ENCODE assay signal across 8 cellular contexts in genomic region chr17:28598389-28598788, GRCh38. TPM values are rescaled to one million over a fixed set of nuclear protein-coding genes. Genes with fewer than 3 reads are reported as not detected.
A peak's percentile ranks its signal among the peaks of the same experiment; 100 is the strongest.
DNase-seq lines count a peak whose midpoint lies in the region; ATAC-seq and TF ChIP-seq lines count a peak whose summit lies in the region.

No MANE protein-coding gene starts in this region.

- no peaks in the 10 kb centered on the region for H3K9me3 ChIP-seq in smooth muscle cell (replicated peaks; ENCODE audit: low read depth)

- TF ChIP-seq CTCF in foreskin fibroblast (IDR thresholded peaks at IDR 0.05; ENCODE audit: low read depth, low read length) (no peak), smooth muscle cell (IDR thresholded peaks at IDR 0.05; ENCODE audit: borderline replicate concordance, insufficient read depth, poor library complexity, severe bottlenecking) (no peak), omental fat pad (IDR thresholded peaks at IDR 0.05) (no peak)

- peaks cover 11% of the 10 kb centered on the region for H3K36me3 Mint-ChIP-seq in activated CD4-positive, alpha-beta T cell treated with anti-CD3 and anti-CD28 coated beads, Interleukin-2, amount 10 ng/mL, durations not matched to agents 24 days and 14 days (ENCODE audit: low read depth)

- no peaks in the 10 kb centered on the region for H3K27me3 Mint-ChIP-seq in activated CD4-positive, alpha-beta T cell treated with anti-CD3 and anti-CD28 coated beads, Interleukin-2, amount 10 ng/mL, durations not matched to agents 24 days and 14 days

- intact Hi-C loops in activated CD4-positive, alpha-beta T cell treated with anti-CD3 and anti-CD28 coated beads, Interleukin-2, amount 10 ng/mL, durations not matched to agents 24 days and 14 days (cut with micrococcal nuclease) = loop anchor here (2.0 kb wide), 2 partner anchors 50 to 64 kb away; partner anchors contain the start of gene SUPT6H

- peak overlapping the region; percentile 85 for H3K4me2 ChIP-seq in smooth muscle cell

- WGBS in smooth muscle cell (ENCODE audit: low lambda C conversion rate) = 6% methylated on average over 16 of the region's 17 CpGs

- no peak overlapping the region for H3K27ac ChIP-seq in smooth muscle cell (ENCODE audit: low read depth)

- ATAC-seq in omental fat pad (ENCODE audit: low FRiP score) = no peak
- no peak for ATAC-seq in GM19452 (IDR thresholded peaks at IDR 0.05; ENCODE audit: unreplicated experiment)
- ATAC-seq in HG03565 (IDR thresholded peaks at IDR 0.05; ENCODE audit: unreplicated experiment) = no peak

- H3K79me2 ChIP-seq in smooth muscle cell (ENCODE audit: low read depth) = peaks cover 7% of the 10 kb centered on the region

- H3K4me3 ChIP-seq in foreskin fibroblast (ENCODE audit: low read depth in 1 of 2, low read length in 2 of 2) (peak overlapping the region; percentile 88 to 94), smooth muscle cell (peak overlapping the region; percentile 74)

- H3K4me1 Mint-ChIP-seq in activated CD4-positive, alpha-beta T cell treated with anti-CD3 and anti-CD28 coated beads, Interleukin-2, amount 10 ng/mL, durations not matched to agents 24 days and 14 days = peaks cover 23% of the 10 kb centered on the region

- H3K27ac Mint-ChIP-seq in activated CD4-positive, alpha-beta T cell treated with anti-CD3 and anti-CD28 coated beads, Interleukin-2, amount 10 ng/mL, durations not matched to agents 24 days and 14 days = peak overlapping the region; percentile 98

- H3K9ac ChIP-seq in smooth muscle cell (ENCODE audit: low read depth) = peak overlapping the region; percentile 92

- H3K27me3 ChIP-seq in smooth muscle cell (ENCODE audit: low read depth) = no peaks in the 10 kb centered on the region

- peaks cover 9% of the 10 kb centered on the region for H3F3A ChIP-seq in smooth muscle cell (ENCODE audit: low read depth)

- H4K20me1 ChIP-seq in smooth muscle cell (ENCODE audit: low read depth) = no peaks in the 10 kb centered on the region

- peak overlapping the region; percentile 78 for H2AFZ ChIP-seq in smooth muscle cell (ENCODE audit: low read depth)

- DNase-seq in activated CD4-positive, alpha-beta T cell treated with anti-CD3 and anti-CD28 coated beads, Interleukin-2, amount 10 ng/mL, durations not matched to agents 24 days and 14 days = no peak
- no peak for DNase-seq in activated CD4-positive, alpha-beta T cell treated with anti-CD3 and anti-CD28 coated beads, Interleukin-2, amount 50 U/mL, for 4 hours
- peak; percentile 12 for DNase-seq in RPMI8226
- DNase-seq in foreskin fibroblast = no peak
- no peak for DNase-seq in smooth muscle cell (lab: John Stamatoyannopoulos, UW; ENCODE audit: unreplicated experiment)
- no peak for DNase-seq in omental fat pad (ENCODE audit: low spot score)

- H3K9me3 Mint-ChIP-seq in activated CD4-positive, alpha-beta T cell treated with anti-CD3 and anti-CD28 coated beads, Interleukin-2, amount 10 ng/mL, durations not matched to agents 24 days and 14 days = no peaks in the 10 kb centered on the region

- H3K4me3 Mint-ChIP-seq in activated CD4-positive, alpha-beta T cell treated with anti-CD3 and anti-CD28 coated beads, Interleukin-2, amount 10 ng/mL, durations not matched to agents 24 days and 14 days = peak overlapping the region; percentile 91

- no peaks in the 10 kb centered on the region for H3K36me3 ChIP-seq in smooth muscle cell (ENCODE audit: low read depth)

- peaks cover 12% of the 10 kb centered on the region for H3K4me1 ChIP-seq in smooth muscle cell (ENCODE audit: low read depth)

RNA-seq across cellular contexts. Expression of gene SPAG5, which starts 0.4 kb away (rescaled TPM):
- 89.6 and 91.3 TPM in 2 replicates for total RNA-seq in activated CD4-positive, alpha-beta T cell treated with anti-CD3 and anti-CD28 coated beads, Interleukin-2, amount 10 ng/mL, durations not matched to agents 24 days and 14 days
- total RNA-seq in smooth muscle cell (13.9 and 21.3 TPM in 2 replicates), omental fat pad (10 to 100 TPM in 1 of 4 donors, 1 to 10 TPM in 2, under 1 TPM in 1; 0.50 to 12.0 (median 4.5) TPM)
- polyA plus RNA-seq in smooth muscle cell = 19.8 and 23.7 TPM in 2 replicates

RNA-seq across cellular contexts. Expression of gene RSKR, which starts 15.6 kb away (rescaled TPM):
- 40.8 and 43.8 TPM in 2 replicates for total RNA-seq in activated CD4-positive, alpha-beta T cell treated with anti-CD3 and anti-CD28 coated beads, Interleukin-2, amount 10 ng/mL, durations not matched to agents 24 days and 14 days
- total RNA-seq in smooth muscle cell = 2.2 and 3.8 TPM in 2 replicates
- polyA plus RNA-seq in smooth muscle cell = 2.0 and 2.3 TPM in 2 replicates
- total RNA-seq in omental fat pad = 10 to 100 TPM in 1 of 4 donors, 1 to 10 TPM in 3; 3.6 to 10.6 (median 8.0) TPM

RNA-seq across cellular contexts. Expression of gene ALDOC, which starts 21.7 kb away (rescaled TPM):
- 70.2 and 72.9 TPM in 2 replicates for total RNA-seq in activated CD4-positive, alpha-beta T cell treated with anti-CD3 and anti-CD28 coated beads, Interleukin-2, amount 10 ng/mL, durations not matched to agents 24 days and 14 days
- total RNA-seq in smooth muscle cell (72.6 and 106 TPM in 2 replicates), omental fat pad (10 to 100 TPM; 17.3 to 83.0 (median 33.6) TPM)
- polyA plus RNA-seq in smooth muscle cell = 61.7 and 71.5 TPM in 2 replicates

RNA-seq across cellular contexts. Expression of gene PIGS, which starts 27.1 kb away (rescaled TPM):
- 65.8 and 70.9 TPM in 2 replicates for total RNA-seq in activated CD4-positive, alpha-beta T cell treated with anti-CD3 and anti-CD28 coated beads, Interleukin-2, amount 10 ng/mL, durations not matched to agents 24 days and 14 days
- total RNA-seq in smooth muscle cell (27.4 and 61.3 TPM in 2 replicates), omental fat pad (10 to 100 TPM; 33.1 to 55.5 (median 45.2) TPM)
- polyA plus RNA-seq in smooth muscle cell = 69.2 and 75.4 TPM in 2 replicates

RNA-seq across cellular contexts. Expression of gene UNC119, which starts 46.0 kb away (rescaled TPM):
- total RNA-seq in activated CD4-positive, alpha-beta T cell treated with anti-CD3 and anti-CD28 coated beads, Interleukin-2, amount 10 ng/mL, durations not matched to agents 24 days and 14 days = 59.8 and 60.2 TPM in 2 replicates
- total RNA-seq in smooth muscle cell (46.9 and 48.3 TPM in 2 replicates), omental fat pad (10 to 100 TPM; 16.8 to 32.6 (median 24.6) TPM)
- polyA plus RNA-seq in smooth muscle cell = 35.9 and 40.2 TPM in 2 replicates
